Comparison of ENCODE assay signal across 15 cellular contexts in genomic region chr18:4230450-4231168, GRCh38.
DNase-seq lines count a peak whose midpoint lies in the region; ATAC-seq and TF ChIP-seq lines count a peak whose summit lies in the region.
"Had no signal": no experiment of that assay in that cellular context is flagged by ENCODE, and none has a peak within 500 bp of the region (broad histone marks: within the 10 kb centered on the region; RNA-seq: fewer than 3 reads in every experiment).

No MANE protein-coding gene starts in this region.

- no peaks in the 10 kb centered on the region for H4K20me1 ChIP-seq in Karpas-422 (ENCODE audit: insufficient read depth, low read depth, low read length)

- no peak overlapping the region for H3K4me3 Mint-ChIP-seq in nephron progenitor cell
- H3K4me3 Mint-ChIP-seq: CD8-positive, alpha-beta memory T cell; HFFc6 had no signal

- no peaks in the 10 kb centered on the region for H3K9me2 ChIP-seq in Karpas-422 (replicated peaks; ENCODE audit: insufficient read depth, low read length)

- H3K4me3 ChIP-seq in GM12865 (ENCODE audit: low read depth, low read length) (no peak overlapping the region), Karpas-422 (ENCODE audit: low read length) (no peak overlapping the region)
- H3K4me3 ChIP-seq: HAP-1 had no signal

- no peaks in the 10 kb centered on the region for H3K36me3 Mint-ChIP-seq in nephron progenitor cell (ENCODE audit: low read depth)
- H3K36me3 Mint-ChIP-seq: CD8-positive, alpha-beta memory T cell had no signal

- no peak overlapping the region for H3K9ac ChIP-seq in Karpas-422 (ENCODE audit: low read length)

- TF ChIP-seq CTCF in GM12865 (IDR thresholded peaks at IDR 0.05; ENCODE audit: insufficient read depth, low read depth, low read length, missing control alignments) (no peak), nephron progenitor cell (IDR thresholded peaks at IDR 0.05) (no peak)

- no peak overlapping the region for H3K27ac ChIP-seq in Karpas-422 (ENCODE audit: low read length)

- no peak overlapping the region for H3K27ac Mint-ChIP-seq in nephron progenitor cell
- H3K27ac Mint-ChIP-seq: CD8-positive, alpha-beta memory T cell; HFFc6 had no signal

- no peak overlapping the region for H3K4me2 ChIP-seq in Karpas-422 (ENCODE audit: low read depth, low read length, poor library complexity, severe bottlenecking)

- H3K79me2 ChIP-seq in Karpas-422 (ENCODE audit: low read length) = no peaks in the 10 kb centered on the region

- no peaks in the 10 kb centered on the region for H3K36me3 ChIP-seq in Karpas-422 (ENCODE audit: insufficient read depth, low read length)
- H3K36me3 ChIP-seq: HAP-1 had no signal

- H2AFZ ChIP-seq in Karpas-422 (ENCODE audit: low read length) = no peak overlapping the region

- DNase-seq in GM12865 (ENCODE audit: low read depth) (peak; percentile 49), nephron progenitor cell (peak; percentile 13), occipital lobe (lab: John Stamatoyannopoulos, UW) (no peak), SKM-1 treated with dmso at 0.1 percent for 144 hours (lab: John Stamatoyannopoulos, UW; ENCODE audit: unreplicated experiment) (no peak), Karpas-422 (no peak)
- DNase-seq: Caco-2; CD8-positive, alpha-beta memory T cell; DND-41; GDM1; HFFc6; IMR-90; KG1 had no signal

- peaks cover 4% of the 10 kb centered on the region for H3K27me3 Mint-ChIP-seq in nephron progenitor cell (ENCODE audit: low read depth, poor library complexity)
- H3K27me3 Mint-ChIP-seq: CD8-positive, alpha-beta memory T cell had no signal

- no peaks in the 10 kb centered on the region for H3K27me3 ChIP-seq in Karpas-422 (ENCODE audit: low read length)

- ATAC-seq in HG02885 (IDR thresholded peaks at IDR 0.05; ENCODE audit: poor library complexity, unreplicated experiment) = peak; percentile 63

- H3K9me3 Mint-ChIP-seq in nephron progenitor cell = peaks cover 15% of the 10 kb centered on the region

- no peaks in the 10 kb centered on the region for H3K4me1 Mint-ChIP-seq in nephron progenitor cell
- H3K4me1 Mint-ChIP-seq: CD8-positive, alpha-beta memory T cell had no signal

- no peaks in the 10 kb centered on the region for H3K4me1 ChIP-seq in Karpas-422 (ENCODE audit: low read length)
- H3K4me1 ChIP-seq: Caco-2 had no signal

- no peaks in the 10 kb centered on the region for H3K9me3 ChIP-seq in Karpas-422 (ENCODE audit: low read length)
- H3K9me3 ChIP-seq: Caco-2 had no signal

TF ChIP-seq in PFSK-1, 5 proteins besides CTCF, POLR2A, EP300 and RAD21:
- TF ChIP-seq REST (IDR thresholded peaks at IDR 0.05; ENCODE audit: insufficient read depth in 1 of 2, low read depth in 2 of 2, low read length in 2 of 2) = peak; percentile 80 to 94
- no peak for TF ChIP-seq SIN3A (IDR thresholded peaks at IDR 0.05; ENCODE audit: borderline replicate concordance, insufficient read depth, low read length)
- TF ChIP-seq POLR2AphosphoS5 (IDR thresholded peaks at IDR 0.05; ENCODE audit: low read depth, low read length) = no peak

Comparison
In these comparisons a context has a peak if more than half of its experiments do, and no peak if none do; other contexts are left out.
1. DNase-seq: peak in GM12865 (single experiment) and nephron progenitor cell (single experiment); none in occipital lobe (single experiment), SKM-1 treated with dmso at 0.1 percent for 144 hours (single experiment) and Karpas-422 (single experiment).